ENCODE assay signal across 21 cellular contexts in genomic region chr1:5645929-5646328, GRCh38.
DNase-seq lines count a peak whose midpoint lies in the region; ATAC-seq and TF ChIP-seq lines count a peak whose summit lies in the region.
"Had no signal": no experiment of that assay in that cellular context is flagged by ENCODE, and none has a peak within 500 bp of the region (broad histone marks: within the 10 kb centered on the region; RNA-seq: fewer than 3 reads in every experiment).

No MANE protein-coding gene starts in this region.

- H3K36me3 ChIP-seq in BLaER1 = no peaks in the 10 kb centered on the region
- H3K36me3 ChIP-seq in endodermal cell (ENCODE audit: control insufficient read depth, insufficient read depth, low read length) = no peaks in the 10 kb centered on the region
- H3K36me3 ChIP-seq in SK-N-SH (replicated peaks in 1 of 2; ENCODE audit: control insufficient read depth in 1 of 2, insufficient read depth in 2 of 2, low read length in 1 of 2) = no peaks in the 10 kb centered on the region
- H3K36me3 ChIP-seq in trophoblast cell (ENCODE audit: control insufficient read depth in 1 of 2, insufficient read depth in 2 of 2, low read length in 2 of 2) = no peaks in the 10 kb centered on the region
- H3K36me3 ChIP-seq: BE2C had no signal

- no peak for TF ChIP-seq RAD21 in SK-N-SH (IDR thresholded peaks at IDR 0.05; ENCODE audit: low read length)

- no peak overlapping the region for H4K91ac ChIP-seq in trophoblast cell (ENCODE audit: low read depth, low read length)

- intact Hi-C loops in sciatic nerve (cut with DNase I) = no loop called here

- no peak overlapping the region for H2BK120ac ChIP-seq in trophoblast cell (ENCODE audit: insufficient read depth, low read length, poor library complexity)

- POLR2A ChIA-PET in SK-N-SH (lab: Yijun Ruan, JAX) = no interaction called here

- no peak overlapping the region for H3K14ac ChIP-seq in trophoblast cell (ENCODE audit: low read length)

- no peaks in the 10 kb centered on the region for H3K79me1 ChIP-seq in trophoblast cell (ENCODE audit: low read length)

- no peak overlapping the region for H2BK12ac ChIP-seq in trophoblast cell (ENCODE audit: low read length)

- H3K23ac ChIP-seq in trophoblast cell (ENCODE audit: low read length) = no peak overlapping the region

- no peak overlapping the region for H4K8ac ChIP-seq in trophoblast cell (ENCODE audit: low read depth, low read length)

- no peak overlapping the region for H3K27ac Mint-ChIP-seq in activated CD8-positive, alpha-beta memory T cell treated with anti-CD3 and anti-CD28 coated beads, Interleukin-2, amount 10 ng/mL, durations not matched to agents 7 days and 5 days
- H3K27ac Mint-ChIP-seq in endodermal cell = no peak overlapping the region
- H3K27ac Mint-ChIP-seq: GM23338 had no signal

- no peak overlapping the region for H3K9ac ChIP-seq in BLaER1
- no peak overlapping the region for H3K9ac ChIP-seq in endodermal cell (ENCODE audit: extremely low read depth, low read length, poor library complexity, severe bottlenecking)
- no peak overlapping the region for H3K9ac ChIP-seq in SK-N-SH
- H3K9ac ChIP-seq in trophoblast cell (ENCODE audit: low read length) = no peak overlapping the region

- no peak for ATAC-seq in activated CD8-positive, alpha-beta memory T cell treated with anti-CD3 and anti-CD28 coated beads, Interleukin-2, amount 10 ng/mL, durations not matched to agents 7 days and 5 days
- ATAC-seq in sciatic nerve = no peak
- ATAC-seq: A549, GM23338, HCT116 had no signal

- no peaks in the 10 kb centered on the region for H3K79me2 ChIP-seq in SK-N-SH (ENCODE audit: insufficient read depth)
- no peaks in the 10 kb centered on the region for H3K79me2 ChIP-seq in trophoblast cell (ENCODE audit: control insufficient read depth, insufficient read depth, low read length, poor library complexity)

- H3K27me3 ChIP-seq in BLaER1 (no peaks in the 10 kb centered on the region), endodermal cell (ENCODE audit: control insufficient read depth, insufficient read depth, low read length, poor library complexity, severe bottlenecking) (no peaks in the 10 kb centered on the region), SK-N-SH (ENCODE audit: insufficient read depth) (no peaks in the 10 kb centered on the region), trophoblast cell (ENCODE audit: insufficient read depth, low read length) (no peaks in the 10 kb centered on the region)
- H3K27me3 ChIP-seq: BE2C had no signal

- no peak overlapping the region for H3K4me2 ChIP-seq in BLaER1
- H3K4me2 ChIP-seq in SK-N-SH = no peak overlapping the region
- no peak overlapping the region for H3K4me2 ChIP-seq in trophoblast cell (ENCODE audit: low read length)
- H3K4me2 ChIP-seq: A549, GM23338 had no signal

- no peaks in the 10 kb centered on the region for H4K20me1 ChIP-seq in BLaER1
- H4K20me1 ChIP-seq in SK-N-SH (ENCODE audit: insufficient read depth) = no peaks in the 10 kb centered on the region

- H3K27me3 Mint-ChIP-seq in activated CD8-positive, alpha-beta memory T cell treated with anti-CD3 and anti-CD28 coated beads, Interleukin-2, amount 10 ng/mL, durations not matched to agents 7 days and 5 days = peaks cover 7% of the 10 kb centered on the region
- peaks cover under 1% of the 10 kb centered on the region for H3K27me3 Mint-ChIP-seq in endodermal cell (ENCODE audit: insufficient read depth)

- DNase-seq in activated CD8-positive, alpha-beta memory T cell treated with anti-CD3 and anti-CD28 coated beads for 24 hours = peak; percentile 42
- no peak for DNase-seq in activated CD8-positive, alpha-beta memory T cell treated with anti-CD3 and anti-CD28 coated beads, Interleukin-2, amount 10 ng/mL, durations not matched to agents 7 days and 5 days
- DNase-seq in endodermal cell (peak; percentile 43), sciatic nerve (ENCODE audit: low spot score) (peak; percentile 39), SK-N-SH (no peak), NCI-H2196 (lab: John Stamatoyannopoulos, UW; ENCODE audit: unreplicated experiment) (no peak), trophoblast cell (no peak)
- DNase-seq: 8988T; ACHN; AML-193; BE2C; C1 segment of cervical spinal cord; CD4-positive, alpha-beta memory T cell; COR-L47; DMS153; DND-41 had no signal

- H3F3A ChIP-seq in SK-N-SH (replicated peaks; ENCODE audit: insufficient read depth) = no peaks in the 10 kb centered on the region

- peak overlapping the region; percentile 70 for H3K27ac ChIP-seq in BLaER1
- no peak overlapping the region for H3K27ac ChIP-seq in endodermal cell (ENCODE audit: low read depth, low read length)
- H3K27ac ChIP-seq in SK-N-SH (ENCODE audit: low read depth in 2 of 2, low read length in 1 of 2) = no peak overlapping the region
- H3K27ac ChIP-seq in trophoblast cell (ENCODE audit: low read depth, low read length) = no peak overlapping the region
- H3K27ac ChIP-seq: A549 had no signal

- CTCF ChIA-PET in activated CD8-positive, alpha-beta memory T cell treated with anti-CD3 and anti-CD28 coated beads, Interleukin-2, amount 10 ng/mL, durations not matched to agents 7 days and 5 days (lab: Charles Lee) = no interaction called here
- CTCF ChIA-PET in SK-N-SH (lab: Yijun Ruan, JAX) = interaction anchor here (0.7 to 3.9 kb wide), 5 partner anchors 11 to 990 kb away, joined by 3 to 19 read pairs (median 3); no protein-coding TSS in a partner anchor

- H2AFZ ChIP-seq in SK-N-SH (ENCODE audit: low read depth) (no peak overlapping the region), trophoblast cell (ENCODE audit: insufficient read depth, low read length, poor library complexity) (no peak overlapping the region)
- H2AFZ ChIP-seq: GM23338 had no signal

- H2AK5ac ChIP-seq in trophoblast cell (ENCODE audit: low read length) = no peak overlapping the region

- peaks cover 3% of the 10 kb centered on the region for H3K9me3 Mint-ChIP-seq in activated CD8-positive, alpha-beta memory T cell treated with anti-CD3 and anti-CD28 coated beads, Interleukin-2, amount 10 ng/mL, durations not matched to agents 7 days and 5 days (ENCODE audit: low read depth)
- peaks cover 4% of the 10 kb centered on the region for H3K9me3 Mint-ChIP-seq in endodermal cell

- WGBS in endodermal cell (ENCODE audit: insufficient coverage in 1 of 2, insufficient read length in 1 of 2), 2 experiments = 92% methylated on average over 6 of the region's 6 CpGs; no CpG with 5 or more reads in 1 of the 2 experiments
- 37% methylated on average over 5 of the region's 6 CpGs for WGBS in SK-N-SH (ENCODE audit: low lambda C conversion rate)
- no CpG with 5 or more reads among the region's 6 CpGs for WGBS in trophoblast cell (ENCODE audit: extremely low coverage, insufficient coverage, insufficient read length)

- no peaks in the 10 kb centered on the region for H3K4me1 Mint-ChIP-seq in activated CD8-positive, alpha-beta memory T cell treated with anti-CD3 and anti-CD28 coated beads, Interleukin-2, amount 10 ng/mL, durations not matched to agents 7 days and 5 days
- peaks cover 19% of the 10 kb centered on the region for H3K4me1 Mint-ChIP-seq in endodermal cell

- no peak for TF ChIP-seq EP300 in SK-N-SH (IDR thresholded peaks at IDR 0.05; ENCODE audit: borderline replicate concordance in 1 of 2, low read depth in 1 of 2, low read length in 1 of 2)

- H3K4me1 ChIP-seq in BLaER1 (peaks cover 80% of the 10 kb centered on the region), endodermal cell (ENCODE audit: control insufficient read depth, insufficient read depth, low read length) (no peaks in the 10 kb centered on the region), SK-N-SH (ENCODE audit: control insufficient read depth in 1 of 2, insufficient read depth in 2 of 2, low read depth in 1 of 2, low read length in 1 of 2) (peaks cover 0 to 8% of the 10 kb centered on the region in 2 experiments; a peak in 1 of 4 replicates), trophoblast cell (ENCODE audit: control insufficient read depth in 1 of 2, insufficient read depth in 2 of 2, low read length in 2 of 2) (peaks cover 2 to 15% of the 10 kb centered on the region in 2 experiments)
- H3K4me1 ChIP-seq: A549, BE2C had no signal

- TF ChIP-seq CTCF in endodermal cell (conservative IDR thresholded peaks at IDR 0.05) (no peak), SK-N-SH (IDR thresholded peaks at IDR 0.05) (no peak)

- H3K4ac ChIP-seq in trophoblast cell (ENCODE audit: low read depth, low read length) = no peak overlapping the region

- H2BK5ac ChIP-seq in trophoblast cell (ENCODE audit: low read depth, low read length, poor library complexity) = no peak overlapping the region

- no peaks in the 10 kb centered on the region for H3K9me2 ChIP-seq in SK-N-SH

- H3K9me3 ChIP-seq in BLaER1 (peaks cover 42% of the 10 kb centered on the region), endodermal cell (ENCODE audit: control insufficient read depth, low read length) (peaks cover 7% of the 10 kb centered on the region), SK-N-SH (no peaks in the 10 kb centered on the region), trophoblast cell (ENCODE audit: insufficient read depth, low read depth, low read length) (peaks cover 12% of the 10 kb centered on the region)
- H3K9me3 ChIP-seq: A549, BE2C had no signal

- no peak overlapping the region for H3K18ac ChIP-seq in trophoblast cell (ENCODE audit: low read length)

- H3K4me3 Mint-ChIP-seq in activated CD8-positive, alpha-beta memory T cell treated with anti-CD3 and anti-CD28 coated beads, Interleukin-2, amount 10 ng/mL, durations not matched to agents 7 days and 5 days = no peak overlapping the region
- H3K4me3 Mint-ChIP-seq in endodermal cell = no peak overlapping the region
- H3K4me3 Mint-ChIP-seq: CD4-positive, alpha-beta memory T cell; GM23338; H9 had no signal

- no peak overlapping the region for H4K12ac ChIP-seq in trophoblast cell (ENCODE audit: low read depth, low read length)

- no peaks in the 10 kb centered on the region for H3K36me3 Mint-ChIP-seq in activated CD8-positive, alpha-beta memory T cell treated with anti-CD3 and anti-CD28 coated beads, Interleukin-2, amount 10 ng/mL, durations not matched to agents 7 days and 5 days
- no peaks in the 10 kb centered on the region for H3K36me3 Mint-ChIP-seq in endodermal cell (ENCODE audit: low read depth)
- H3K36me3 Mint-ChIP-seq: CD4-positive, alpha-beta memory T cell had no signal

- H3K4me3 ChIP-seq in BLaER1 = no peak overlapping the region
- H3K4me3 ChIP-seq in endodermal cell (ENCODE audit: low read length) = no peak overlapping the region
- no peak overlapping the region for H3K4me3 ChIP-seq in SK-N-SH (ENCODE audit: low read depth in 2 of 2, low read length in 1 of 2)
- H3K4me3 ChIP-seq in trophoblast cell (ENCODE audit: low read depth, low read length) = no peak overlapping the region
- H3K4me3 ChIP-seq: A549, GM23338 had no signal

TF ChIP-seq in SK-N-SH, 30 proteins besides CTCF, POLR2A, EP300 and RAD21:
- TF ChIP-seq YY1 (IDR thresholded peaks at IDR 0.05; ENCODE audit: low read depth) = no peak
TF ChIP-seq in SK-N-SH: peak in this region for 0.

Comparison
In these comparisons a context has a peak if more than half of its experiments do, and no peak if none do; other contexts are left out.
1. DNase-seq: peak in activated CD8-positive, alpha-beta memory T cell treated with anti-CD3 and anti-CD28 coated beads for 24 hours (single experiment), endodermal cell (single experiment) and sciatic nerve (single experiment); none in activated CD8-positive, alpha-beta memory T cell treated with anti-CD3 and anti-CD28 coated beads, Interleukin-2, amount 10 ng/mL, durations not matched to agents 7 days and 5 days (single experiment), SK-N-SH (single experiment), NCI-H2196 (single experiment) and trophoblast cell (0 of 2).